In genomic region chrX:24498181-24498580, GRCh38 we compare ENCODE assay signal across 10 cellular contexts. TPM values are rescaled to one million over a fixed set of nuclear protein-coding genes. Genes with fewer than 3 reads are reported as not detected.
A peak's percentile ranks its signal among the peaks of the same experiment; 100 is the strongest.
DNase-seq lines count a peak whose midpoint lies in the region; ATAC-seq and TF ChIP-seq lines count a peak whose summit lies in the region.
"Had no signal": no experiment of that assay in that cellular context is flagged by ENCODE, and none has a peak within 500 bp of the region (broad histone marks: within the 10 kb centered on the region; RNA-seq: fewer than 3 reads in every experiment).

No MANE protein-coding gene starts in this region.

- no peak overlapping the region for H3K27ac ChIP-seq in suprapubic skin

- TF ChIP-seq CTCF in AG10803 (conservative IDR thresholded peaks at IDR 0.05; ENCODE audit: low read length) = peak; percentile 19; the same call in 1 of the 2 replicates
- TF ChIP-seq CTCF in suprapubic skin (IDR thresholded peaks at IDR 0.05) = no peak

- H3K36me3 ChIP-seq in suprapubic skin = no peaks in the 10 kb centered on the region
- H3K36me3 ChIP-seq: HAP-1 had no signal

- TF ChIP-seq EP300 in suprapubic skin (IDR thresholded peaks at IDR 0.05) = no peak

- H3K27me3 ChIP-seq in suprapubic skin = no peaks in the 10 kb centered on the region

- peaks cover 11% of the 10 kb centered on the region for H3K4me1 ChIP-seq in suprapubic skin

- H3K9me3 Mint-ChIP-seq in immature natural killer cell = no peaks in the 10 kb centered on the region

- H3K4me3 ChIP-seq in AG10803 (ENCODE audit: low read length) = no peak overlapping the region
- H3K4me3 ChIP-seq in suprapubic skin = no peak overlapping the region
- H3K4me3 ChIP-seq: HAP-1 had no signal

- DNase-seq in AG10803 (ENCODE audit: low read depth) (peak; percentile 0), H4 (ENCODE audit: low spot score) (peak; percentile 7), immature natural killer cell (peak in 2 of 3 donors; percentile 12 to 23), suprapubic skin (ENCODE audit: low spot score in 2 of 2) (no peak), SK-N-DZ (ENCODE audit: low spot score) (no peak)
- peak; percentile 67 for DNase-seq in activated effector memory CD4-positive, alpha-beta T cell treated with anti-CD3 and anti-CD28 coated beads, Interleukin-2, amount 50 U/mL, for 16 hours

- no peak for TF ChIP-seq POLR2A in suprapubic skin (IDR thresholded peaks at IDR 0.05)

- no peaks in the 10 kb centered on the region for H3K9me3 ChIP-seq in suprapubic skin
- H3K9me3 ChIP-seq: HAP-1 had no signal

- ATAC-seq in HG02870 (IDR thresholded peaks at IDR 0.05; ENCODE audit: unreplicated experiment) (no peak), GM18502 (IDR thresholded peaks at IDR 0.05; ENCODE audit: poor library complexity, unreplicated experiment) (no peak)

- peak overlapping the region; percentile 71 to 79 (median 74) for H3K27ac Mint-ChIP-seq in immature natural killer cell

- peak overlapping the region in 3 of 5 donors; percentile 52 to 62 (median 59) for H3K4me3 Mint-ChIP-seq in immature natural killer cell

- peaks cover 37 to 44% of the 10 kb centered on the region in 2 donors for H3K4me1 Mint-ChIP-seq in immature natural killer cell

- 76% methylated on average over 5 of the region's 5 CpGs for WGBS in suprapubic skin

- H3K27me3 Mint-ChIP-seq in immature natural killer cell (ENCODE audit: low read depth in 3 of 3) = peaks cover 0 to 7% (median 0%) of the 10 kb centered on the region in 3 donors
- H3K27me3 Mint-ChIP-seq: activated naive CD8-positive, alpha-beta T cell had no signal

- no peaks in the 10 kb centered on the region for H3K36me3 Mint-ChIP-seq in immature natural killer cell
- H3K36me3 Mint-ChIP-seq: activated naive CD8-positive, alpha-beta T cell had no signal

RNA-seq across cellular contexts. Expression of gene PDK3, which starts 33.1 kb away (rescaled TPM):
- 20.5 and 27.9 TPM in 2 replicates for total RNA-seq in H4 (2014; rRNA removed; shearing (Covaris generic))
- 10 to 100 TPM; 48.4 to 65.8 (median 59.6) TPM for polyA plus RNA-seq in immature natural killer cell
- total RNA-seq in suprapubic skin = 10 to 100 TPM; 39.7 to 83.0 (median 60.2) TPM
- polyA plus RNA-seq in SK-N-DZ (2014; cell fraction: cytosol; rRNA removed) = 7.9 and 10.1 TPM in 2 replicates
- polyA plus RNA-seq in SK-N-DZ (2014; cell fraction: nucleus; rRNA removed) = 3.2 and 4.1 TPM in 2 replicates

Comparison
In these comparisons a context has a peak if more than half of its experiments do, and no peak if none do; other contexts are left out.
1. DNase-seq: peak in AG10803 (single experiment), H4 (single experiment), activated effector memory CD4-positive, alpha-beta T cell treated with anti-CD3 and anti-CD28 coated beads, Interleukin-2, amount 50 U/mL, for 16 hours (single experiment) and immature natural killer cell (2 of 3); none in suprapubic skin (0 of 2) and SK-N-DZ (single experiment).